Comparison of ENCODE assay signal across 20 cellular contexts in the genomic region with DNA sequence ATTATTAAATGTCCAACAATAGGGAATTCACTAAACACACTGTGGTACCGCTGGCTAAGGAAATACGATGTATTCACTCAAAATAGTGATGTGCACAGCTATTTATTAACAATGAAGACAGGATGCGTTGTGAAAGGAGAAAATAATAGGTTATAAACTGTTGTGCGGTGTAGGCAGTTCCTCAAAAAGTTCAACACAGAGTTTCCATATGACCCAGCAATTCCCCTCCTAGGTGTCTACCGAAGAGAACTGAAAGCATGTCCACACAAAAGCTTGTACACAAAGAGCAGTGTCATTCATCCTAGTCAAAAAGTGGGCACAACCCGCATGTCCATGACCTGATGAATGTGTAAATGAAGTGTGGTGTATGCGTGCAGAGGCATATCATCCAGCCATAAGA. TPM values are rescaled to one million over a fixed set of nuclear protein-coding genes. Genes with fewer than 3 reads are reported as not detected.
A peak's percentile ranks its signal among the peaks of the same experiment; 100 is the strongest.
DNase-seq lines count a peak whose midpoint lies in the region; ATAC-seq and TF ChIP-seq lines count a peak whose summit lies in the region.
"Had no signal": no experiment of that assay in that cellular context is flagged by ENCODE, and none has a peak within 500 bp of the region (broad histone marks: within the 10 kb centered on the region; RNA-seq: fewer than 3 reads in every experiment).

No MANE protein-coding gene starts in this region.

- H3K9me2 ChIP-seq in OCI-LY7 (ENCODE audit: insufficient read depth, low read length): no peaks in the 10 kb centered on the region

- no peak overlapping the region for H3K27ac ChIP-seq in OCI-LY7 (ENCODE audit: low read depth, low read length, poor library complexity, severe bottlenecking)
- H3K27ac ChIP-seq: body of pancreas, C4-2B had no signal

- no peaks in the 10 kb centered on the region for H3K4me1 ChIP-seq in OCI-LY7 (ENCODE audit: insufficient read depth, low read length, poor library complexity, severe bottlenecking)

- no peak overlapping the region for H2AFZ ChIP-seq in OCI-LY7 (ENCODE audit: low read length)

- H4K20me1 ChIP-seq in OCI-LY7 (ENCODE audit: insufficient read depth, low read length): no peaks in the 10 kb centered on the region

- POLR2A ChIA-PET in OCI-LY7 (lab: Charles Lee): interaction anchor here (0.5 kb wide), 1 partner anchor 392 kb away, joined by 3 read pairs; no protein-coding TSS in a partner anchor

- ATAC-seq in GM18870 (IDR thresholded peaks at IDR 0.05; ENCODE audit: unreplicated experiment): peak; percentile 88
- peak; percentile 70 for ATAC-seq in GM21737 (IDR thresholded peaks at IDR 0.05; ENCODE audit: unreplicated experiment)
- peak; percentile 87 for ATAC-seq in HG03432 (IDR thresholded peaks at IDR 0.05; ENCODE audit: unreplicated experiment)
- ATAC-seq: activated T-cell treated with anti-CD3 and anti-CD28 coated beads, Interleukin-2, amount 50 U/mL, for 4 hours; body of pancreas; stimulated activated effector memory CD8-positive, alpha-beta T cell treated with anti-CD3 and anti-CD28 coated beads, Interleukin-12 subunit alpha, Interleukin-12 subunit beta, amount 100 ng/mL, for 72 hours; WTC11 had no signal

- no peak overlapping the region for H3K4me3 ChIP-seq in OCI-LY7 (ENCODE audit: low read depth, low read length, poor library complexity, severe bottlenecking)
- H3K4me3 ChIP-seq: body of pancreas, left ventricle myocardium inferior had no signal

- CTCF ChIA-PET in OCI-LY7 (lab: Charles Lee; ENCODE audit: unreplicated experiment): no interaction called here

- no TSS peak for BruUV-seq in OCI-LY7 (replicated peaks; lab: Mats Ljungman, UMichigan)

- DNase-seq in globus pallidus (ENCODE audit: low spot score) (peak; percentile 25), glomerular visceral epithelial cell (ENCODE audit: extremely low spot score) (no peak), hypothalamus (lab: John Stamatoyannopoulos, UW) (no peak), HK-2 (ENCODE audit: unreplicated experiment) (no peak), OCI-LY7 (ENCODE audit: low spot score) (no peak)
- DNase-seq: activated T-cell treated with anti-CD3 and anti-CD28 coated beads, Interleukin-2, amount 50 U/mL, for 4 hours; body of pancreas; GF-D8; head of caudate nucleus; left ventricle myocardium inferior; NCI-H1105 treated with DMSO at 0.1 percent for 48 hours; NCI-H510A treated with DMSO at 0.1 percent for 48 hours; occipital lobe; SHP77 had no signal

- TF ChIP-seq CTCF in OCI-LY7 (conservative IDR thresholded peaks at IDR 0.05; ENCODE audit: low read length): no peak

- H3K4me2 ChIP-seq in OCI-LY7 (ENCODE audit: low read length): no peak overlapping the region

- H3K79me2 ChIP-seq in OCI-LY7 (ENCODE audit: insufficient read depth, low read depth, low read length): no peaks in the 10 kb centered on the region

- H3K9me3 ChIP-seq in OCI-LY7 (ENCODE audit: low read length): no peaks in the 10 kb centered on the region
- H3K9me3 ChIP-seq: body of pancreas, left ventricle myocardium inferior had no signal

- no peaks in the 10 kb centered on the region for H3K36me3 ChIP-seq in OCI-LY7 (ENCODE audit: insufficient read depth, low read length)
- H3K36me3 ChIP-seq: left ventricle myocardium inferior had no signal

- intact Hi-C loops in OCI-LY7 (cut with micrococcal nuclease; ENCODE audit: unreplicated experiment): no loop called here

RNA-seq across cellular contexts. Expression of gene CES1, which starts 1.1 kb away (rescaled TPM):
- not detected in 2 replicates for total RNA-seq in OCI-LY7 (2014; rRNA removed; shearing (Covaris generic))
- total RNA-seq in OCI-LY7 (2022): not detected in 2 replicates

RNA-seq across cellular contexts. Expression of gene CES5A, which starts 41.1 kb away (rescaled TPM):
- not detected in 2 replicates for total RNA-seq in OCI-LY7 (2014; rRNA removed; shearing (Covaris generic))
- not detected in 2 replicates for total RNA-seq in OCI-LY7 (2022)
- total RNA-seq: activated T-cell treated with anti-CD3 and anti-CD28 coated beads, Interleukin-2, amount 50 U/mL, for 4 hours; body of pancreas; left ventricle myocardium inferior; WTC11 had no signal
